In genomic region chr3:139292933-139293664, GRCh38 we compare ENCODE assay signal across 1 cellular context.
TF ChIP-seq lines count a peak whose summit lies in the region.

No MANE protein-coding gene starts in this region.

TF ChIP-seq in HEK293, 187 proteins besides CTCF, POLR2A, EP300 and RAD21 (continued from another document and continues in another):
- TF ChIP-seq PRDM2 (tag by site-specific recombination; IDR thresholded peaks at IDR 0.05; ENCODE audit: borderline replicate concordance) = no peak
- TF ChIP-seq ZNF121 (tag by site-specific recombination; IDR thresholded peaks at IDR 0.05) = no peak
- TF ChIP-seq, protein P1, sequence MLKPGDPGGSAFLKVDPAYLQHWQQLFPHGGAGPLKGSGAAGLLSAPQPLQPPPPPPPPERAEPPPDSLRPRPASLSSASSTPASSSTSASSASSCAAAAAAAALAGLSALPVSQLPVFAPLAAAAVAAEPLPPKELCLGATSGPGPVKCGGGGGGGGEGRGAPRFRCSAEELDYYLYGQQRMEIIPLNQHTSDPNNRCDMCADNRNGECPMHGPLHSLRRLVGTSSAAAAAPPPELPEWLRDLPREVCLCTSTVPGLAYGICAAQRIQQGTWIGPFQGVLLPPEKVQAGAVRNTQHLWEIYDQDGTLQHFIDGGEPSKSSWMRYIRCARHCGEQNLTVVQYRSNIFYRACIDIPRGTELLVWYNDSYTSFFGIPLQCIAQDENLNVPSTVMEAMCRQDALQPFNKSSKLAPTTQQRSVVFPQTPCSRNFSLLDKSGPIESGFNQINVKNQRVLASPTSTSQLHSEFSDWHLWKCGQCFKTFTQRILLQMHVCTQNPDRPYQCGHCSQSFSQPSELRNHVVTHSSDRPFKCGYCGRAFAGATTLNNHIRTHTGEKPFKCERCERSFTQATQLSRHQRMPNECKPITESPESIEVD (tag by site-specific recombination; IDR thresholded peaks at IDR 0.05) = peak; percentile 81
- no peak for TF ChIP-seq ZNF701 (tag by site-specific recombination; IDR thresholded peaks at IDR 0.05)
- no peak for TF ChIP-seq ZBTB21 (tag by site-specific recombination; IDR thresholded peaks at IDR 0.05)
- TF ChIP-seq, protein P2, sequence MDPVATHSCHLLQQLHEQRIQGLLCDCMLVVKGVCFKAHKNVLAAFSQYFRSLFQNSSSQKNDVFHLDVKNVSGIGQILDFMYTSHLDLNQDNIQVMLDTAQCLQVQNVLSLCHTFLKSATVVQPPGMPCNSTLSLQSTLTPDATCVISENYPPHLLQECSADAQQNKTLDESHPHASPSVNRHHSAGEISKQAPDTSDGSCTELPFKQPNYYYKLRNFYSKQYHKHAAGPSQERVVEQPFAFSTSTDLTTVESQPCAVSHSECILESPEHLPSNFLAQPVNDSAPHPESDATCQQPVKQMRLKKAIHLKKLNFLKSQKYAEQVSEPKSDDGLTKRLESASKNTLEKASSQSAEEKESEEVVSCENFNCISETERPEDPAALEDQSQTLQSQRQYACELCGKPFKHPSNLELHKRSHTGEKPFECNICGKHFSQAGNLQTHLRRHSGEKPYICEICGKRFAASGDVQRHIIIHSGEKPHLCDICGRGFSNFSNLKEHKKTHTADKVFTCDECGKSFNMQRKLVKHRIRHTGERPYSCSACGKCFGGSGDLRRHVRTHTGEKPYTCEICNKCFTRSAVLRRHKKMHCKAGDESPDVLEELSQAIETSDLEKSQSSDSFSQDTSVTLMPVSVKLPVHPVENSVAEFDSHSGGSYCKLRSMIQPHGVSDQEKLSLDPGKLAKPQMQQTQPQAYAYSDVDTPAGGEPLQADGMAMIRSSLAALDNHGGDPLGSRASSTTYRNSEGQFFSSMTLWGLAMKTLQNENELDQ (tag by site-specific recombination; IDR thresholded peaks at IDR 0.05; ENCODE audit: low read depth) = no peak
- peak; percentile 51 for TF ChIP-seq ZXDB (tag by site-specific recombination; IDR thresholded peaks at IDR 0.05)
- no peak; the same call in 1 of the 2 replicates for TF ChIP-seq TRIM28 (IDR thresholded peaks at IDR 0.05; ENCODE audit: borderline replicate concordance, low read length)
- TF ChIP-seq ZNF530 (tag by site-specific recombination; IDR thresholded peaks at IDR 0.05; ENCODE audit: low read depth) = no peak
- no peak for TF ChIP-seq ZNF341 (tag by site-specific recombination; IDR thresholded peaks at IDR 0.05; ENCODE audit: low read depth)
- TF ChIP-seq, protein P3, sequence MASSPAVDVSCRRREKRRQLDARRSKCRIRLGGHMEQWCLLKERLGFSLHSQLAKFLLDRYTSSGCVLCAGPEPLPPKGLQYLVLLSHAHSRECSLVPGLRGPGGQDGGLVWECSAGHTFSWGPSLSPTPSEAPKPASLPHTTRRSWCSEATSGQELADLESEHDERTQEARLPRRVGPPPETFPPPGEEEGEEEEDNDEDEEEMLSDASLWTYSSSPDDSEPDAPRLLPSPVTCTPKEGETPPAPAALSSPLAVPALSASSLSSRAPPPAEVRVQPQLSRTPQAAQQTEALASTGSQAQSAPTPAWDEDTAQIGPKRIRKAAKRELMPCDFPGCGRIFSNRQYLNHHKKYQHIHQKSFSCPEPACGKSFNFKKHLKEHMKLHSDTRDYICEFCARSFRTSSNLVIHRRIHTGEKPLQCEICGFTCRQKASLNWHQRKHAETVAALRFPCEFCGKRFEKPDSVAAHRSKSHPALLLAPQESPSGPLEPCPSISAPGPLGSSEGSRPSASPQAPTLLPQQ (tag by site-specific recombination; IDR thresholded peaks at IDR 0.05) = 0 out of 2 replicates have a peak, but pooled peaks have one; percentile 31
- TF ChIP-seq ZNF639 (tag by site-specific recombination; IDR thresholded peaks at IDR 0.05) = no peak
- TF ChIP-seq, protein P4, sequence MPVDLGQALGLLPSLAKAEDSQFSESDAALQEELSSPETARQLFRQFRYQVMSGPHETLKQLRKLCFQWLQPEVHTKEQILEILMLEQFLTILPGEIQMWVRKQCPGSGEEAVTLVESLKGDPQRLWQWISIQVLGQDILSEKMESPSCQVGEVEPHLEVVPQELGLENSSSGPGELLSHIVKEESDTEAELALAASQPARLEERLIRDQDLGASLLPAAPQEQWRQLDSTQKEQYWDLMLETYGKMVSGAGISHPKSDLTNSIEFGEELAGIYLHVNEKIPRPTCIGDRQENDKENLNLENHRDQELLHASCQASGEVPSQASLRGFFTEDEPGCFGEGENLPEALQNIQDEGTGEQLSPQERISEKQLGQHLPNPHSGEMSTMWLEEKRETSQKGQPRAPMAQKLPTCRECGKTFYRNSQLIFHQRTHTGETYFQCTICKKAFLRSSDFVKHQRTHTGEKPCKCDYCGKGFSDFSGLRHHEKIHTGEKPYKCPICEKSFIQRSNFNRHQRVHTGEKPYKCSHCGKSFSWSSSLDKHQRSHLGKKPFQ (tag by site-specific recombination; IDR thresholded peaks at IDR 0.05) = no peak
- no peak for TF ChIP-seq OVOL3 (tag by site-specific recombination; IDR thresholded peaks at IDR 0.05)
- TF ChIP-seq ZFP37 (tag by site-specific recombination; IDR thresholded peaks at IDR 0.05) = no peak
- no peak for TF ChIP-seq GLI2 (tag by site-specific recombination; IDR thresholded peaks at IDR 0.05; ENCODE audit: borderline replicate concordance, low read depth)
- peak; percentile 52; the same call in 1 of the 2 replicates for TF ChIP-seq ZEB2 (tag by site-specific recombination; IDR thresholded peaks at IDR 0.05)
- no peak for TF ChIP-seq ZNF184 (tag by site-specific recombination; IDR thresholded peaks at IDR 0.05)
- TF ChIP-seq ATF2 (tag by site-specific recombination; IDR thresholded peaks at IDR 0.05; ENCODE audit: low read depth) = peak; percentile 86
- TF ChIP-seq ZNF624 (tag by site-specific recombination; IDR thresholded peaks at IDR 0.05) = no peak
- TF ChIP-seq ZNF169 (tag by site-specific recombination; IDR thresholded peaks at IDR 0.05) = no peak
- no peak for TF ChIP-seq ZNF223 (tag by site-specific recombination; IDR thresholded peaks at IDR 0.05)
- TF ChIP-seq ZNF707 (tag by site-specific recombination; IDR thresholded peaks at IDR 0.05) = no peak
- no peak for TF ChIP-seq ZNF112 (tag by site-specific recombination; IDR thresholded peaks at IDR 0.05)
- TF ChIP-seq ZNF768 (tag by site-specific recombination; IDR thresholded peaks at IDR 0.05) = no peak
- TF ChIP-seq, protein P5, sequence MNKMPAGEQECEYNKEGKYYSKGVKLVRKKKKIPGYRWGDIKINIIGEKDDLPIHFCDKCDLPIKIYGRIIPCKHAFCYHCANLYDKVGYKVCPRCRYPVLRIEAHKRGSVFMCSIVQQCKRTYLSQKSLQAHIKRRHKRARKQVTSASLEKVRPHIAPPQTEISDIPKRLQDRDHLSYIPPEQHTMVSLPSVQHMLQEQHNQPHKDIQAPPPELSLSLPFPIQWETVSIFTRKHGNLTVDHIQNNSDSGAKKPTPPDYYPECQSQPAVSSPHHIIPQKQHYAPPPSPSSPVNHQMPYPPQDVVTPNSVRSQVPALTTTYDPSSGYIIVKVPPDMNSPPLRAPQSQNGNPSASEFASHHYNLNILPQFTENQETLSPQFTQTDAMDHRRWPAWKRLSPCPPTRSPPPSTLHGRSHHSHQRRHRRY (tag by site-specific recombination; IDR thresholded peaks at IDR 0.05) = no peak
- no peak for TF ChIP-seq ZNF785 (tag by site-specific recombination; IDR thresholded peaks at IDR 0.05)
- no peak for TF ChIP-seq SP2 (tag by site-specific recombination; IDR thresholded peaks at IDR 0.05)
- TF ChIP-seq ZNF362 (tag by site-specific recombination; IDR thresholded peaks at IDR 0.05) = no peak
- no peak for TF ChIP-seq ZNF175 (tag by site-specific recombination; IDR thresholded peaks at IDR 0.05)
- TF ChIP-seq ZNF366 (tag by site-specific recombination; conservative IDR thresholded peaks at IDR 0.05) = peak; percentile 34; the same call in 1 of the 2 replicates
- peak; percentile 82 for TF ChIP-seq FEZF1 (tag by site-specific recombination; IDR thresholded peaks at IDR 0.05)
- no peak for TF ChIP-seq ZBTB8A (tag by site-specific recombination; IDR thresholded peaks at IDR 0.05)
- peak; percentile 24; the same call in 1 of the 2 replicates for TF ChIP-seq TCF7L2 (IDR thresholded peaks at IDR 0.05; ENCODE audit: borderline replicate concordance, low read depth, low read length)
- TF ChIP-seq ZNF324 (tag by site-specific recombination; IDR thresholded peaks at IDR 0.05) = no peak
- no peak for TF ChIP-seq ZNF610 (tag by site-specific recombination; IDR thresholded peaks at IDR 0.05; ENCODE audit: borderline replicate concordance)
- TF ChIP-seq SP3 (tag by site-specific recombination; IDR thresholded peaks at IDR 0.05) = no peak
- TF ChIP-seq ZBTB17 (tag by site-specific recombination; IDR thresholded peaks at IDR 0.05) = no peak
- no peak for TF ChIP-seq REPIN1 (tag by site-specific recombination; IDR thresholded peaks at IDR 0.05; ENCODE audit: low read depth)
- no peak for TF ChIP-seq KLF9 (tag by site-specific recombination; IDR thresholded peaks at IDR 0.05; ENCODE audit: low read depth)
- no peak for TF ChIP-seq SALL2 (tag by site-specific recombination; IDR thresholded peaks at IDR 0.05; ENCODE audit: borderline replicate concordance)
- TF ChIP-seq ZNF2 (tag by site-specific recombination; IDR thresholded peaks at IDR 0.05) = no peak
- no peak for TF ChIP-seq ZNF596 (tag by site-specific recombination; IDR thresholded peaks at IDR 0.05)
- no peak for TF ChIP-seq ZNF560 (tag by site-specific recombination; IDR thresholded peaks at IDR 0.05; ENCODE audit: borderline replicate concordance)
- TF ChIP-seq ZNF704 (tag by site-specific recombination; IDR thresholded peaks at IDR 0.05) = no peak
- no peak for TF ChIP-seq ZNF391 (tag by site-specific recombination; IDR thresholded peaks at IDR 0.05; ENCODE audit: borderline replicate concordance, low read depth)
